In the genomic region with DNA sequence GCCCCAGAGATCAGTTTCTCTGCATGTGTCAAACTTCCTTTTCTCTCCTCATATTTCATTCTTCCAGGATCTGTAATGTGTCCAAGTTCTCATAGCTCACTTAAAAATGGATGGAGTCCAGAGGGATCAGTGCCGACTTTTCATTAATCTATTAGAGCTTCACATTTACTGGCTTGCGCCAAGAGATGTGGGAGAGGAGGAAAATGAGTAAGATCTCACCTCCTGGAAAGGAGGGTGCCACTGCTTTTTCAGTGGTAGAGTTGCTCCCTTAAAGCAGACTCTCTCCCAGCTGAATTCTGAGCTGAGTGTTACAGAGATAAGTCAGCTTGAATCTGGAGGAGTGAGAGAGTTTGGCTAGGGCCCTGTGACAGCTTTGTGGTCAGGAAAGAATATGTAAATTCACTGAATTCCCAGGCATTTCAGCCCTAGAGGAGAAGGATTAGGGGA, we compare ENCODE assay signal across 10 cellular contexts.
DNase-seq lines count a peak whose midpoint lies in the region; ATAC-seq, FAIRE-seq and TF ChIP-seq lines count a peak whose summit lies in the region.
"Had no signal": no experiment of that assay in that cellular context is flagged by ENCODE, and none has a peak within 500 bp of the region (broad histone marks: within the 10 kb centered on the region; RNA-seq: fewer than 3 reads in every experiment).

No MANE protein-coding gene starts in this region.

- H2BK15ac ChIP-seq in IMR-90 (ENCODE audit: low read depth, low read length): peak overlapping the region; percentile 3; the same call in 2 of the 3 replicates

- H2BK120ac ChIP-seq in IMR-90 (ENCODE audit: low read depth, low read length): peak overlapping the region; percentile 86

- H3K4me1 Mint-ChIP-seq in T-helper 2 cell treated with Interferon-gamma antibody and Interleukin-4, amounts not matched to agents 5 μg/mL and 100 μg/mL, for 36 hours (ENCODE audit: low read depth): peaks cover 3% of the 10 kb centered on the region

- H3K27ac ChIP-seq in IMR-90 (ENCODE audit: insufficient read depth, low read length) (peak overlapping the region; percentile 41; the same call in 1 of the 2 replicates), WERI-Rb-1 (no peak overlapping the region)

- BruUV-seq in IMR-90 (replicated peaks; lab: Mats Ljungman, UMichigan): no TSS peak

- CTCF ChIA-PET in IMR-90 (lab: Yijun Ruan, JAX): interaction anchor here (0.5 to 1.4 kb wide), 3 partner anchors 97 to 202 kb away, joined by 3 to 4 read pairs (median 3); no protein-coding TSS in a partner anchor

- H3K18ac ChIP-seq in IMR-90 (ENCODE audit: low read depth, low read length): peak overlapping the region; percentile 30; the same call in 1 of the 2 replicates

- intact Hi-C loops in IMR-90 (cut with micrococcal nuclease): loop anchor here (5.0 to 10.0 kb wide), 4 partner anchors 172 to 895 kb away; no protein-coding TSS in a partner anchor

- no peak overlapping the region for H2AK9ac ChIP-seq in IMR-90 (replicated peaks; ENCODE audit: low read depth, low read length, poor library complexity)

- peak; percentile 68; the same call in 1 of the 2 replicates for TF ChIP-seq POLR2A in IMR-90 (IDR thresholded peaks at IDR 0.05; ENCODE audit: low read depth, low read length)

- peak overlapping the region; percentile 86 for H2BK5ac ChIP-seq in IMR-90 (ENCODE audit: low read depth, low read length, poor library complexity, severe bottlenecking)

- peak overlapping the region; percentile 51; the same call in 1 of the 2 replicates for H3K14ac ChIP-seq in IMR-90 (replicated peaks; ENCODE audit: low read depth, low read length)

- peak overlapping the region; percentile 49 for H3K4me2 ChIP-seq in IMR-90 (ENCODE audit: low read depth, low read length)

- H3K27ac Mint-ChIP-seq in T-helper 2 cell treated with Interferon-gamma antibody and Interleukin-4, amounts not matched to agents 5 μg/mL and 100 μg/mL, for 36 hours: no peak overlapping the region
- H3K27ac Mint-ChIP-seq: activated naive CD4-positive, alpha-beta T cell treated with anti-CD3 and anti-CD28 coated beads for 36 hours; T-helper 1 cell treated with Interleukin-12 subunit alpha and Interleukin-12 subunit beta and Interleukin-4 antibody, amounts not matched to agents 30 μg/mL and 1 μg/mL, for 36 hours had no signal

- H2AK5ac ChIP-seq in IMR-90 (ENCODE audit: low read depth, low read length): no peak overlapping the region

- peak overlapping the region; percentile 57 for H3K56ac ChIP-seq in IMR-90 (ENCODE audit: extremely low read depth, insufficient read depth, low read length)

- DNase-seq in IMR-90: peak; percentile 98
- peak; percentile 82 for DNase-seq in dedifferentiated amniotic fluid mesenchymal stem cell (ENCODE audit: extremely low spot score)
- DNase-seq in kidney glomerular epithelial cell (lab: John Stamatoyannopoulos, UW): peak; percentile 84
- peak; percentile 26 for DNase-seq in urothelium cell line (ENCODE audit: low spot score)
- DNase-seq in NCI-H1105 treated with DMSO at 0.1 percent for 48 hours (lab: John Stamatoyannopoulos, UW): no peak
- DNase-seq in T-helper 2 cell treated with Interferon-gamma antibody and Interleukin-4, amounts not matched to agents 5 μg/mL and 100 μg/mL, for 36 hours (ENCODE audit: low spot score): no peak
- no peak for DNase-seq in WERI-Rb-1
- DNase-seq: activated naive CD4-positive, alpha-beta T cell treated with anti-CD3 and anti-CD28 coated beads for 36 hours had no signal

- POLR2A ChIA-PET in IMR-90 (lab: Charles Lee; ENCODE audit: unreplicated experiment): interaction anchor here (0.5 to 0.7 kb wide), 3 partner anchors 23 to 181 kb away, joined by 3 to 4 read pairs (median 3); no protein-coding TSS in a partner anchor

- no peaks in the 10 kb centered on the region for H4K20me1 ChIP-seq in IMR-90 (ENCODE audit: insufficient read depth, low read length)

- H3K9me3 Mint-ChIP-seq in T-helper 2 cell treated with Interferon-gamma antibody and Interleukin-4, amounts not matched to agents 5 μg/mL and 100 μg/mL, for 36 hours: no peaks in the 10 kb centered on the region
- H3K9me3 Mint-ChIP-seq: activated naive CD4-positive, alpha-beta T cell treated with anti-CD3 and anti-CD28 coated beads for 36 hours; T-helper 1 cell treated with Interleukin-12 subunit alpha and Interleukin-12 subunit beta and Interleukin-4 antibody, amounts not matched to agents 30 μg/mL and 1 μg/mL, for 36 hours had no signal

- H4K91ac ChIP-seq in IMR-90 (ENCODE audit: insufficient read depth, low read depth, low read length): peak overlapping the region; percentile 27; the same call in 1 of the 2 replicates

- H3K36me3 ChIP-seq in IMR-90 (ENCODE audit: control insufficient read depth, insufficient read depth, low read length) (no peaks in the 10 kb centered on the region), WERI-Rb-1 (no peaks in the 10 kb centered on the region)

- no peak for TF ChIP-seq RAD21 in IMR-90 (IDR thresholded peaks at IDR 0.05; ENCODE audit: low read length)

- in situ Hi-C loops in IMR-90 (cut with MboI; ENCODE audit: low sequenced_read_pairs): no loop called here

- H4K5ac ChIP-seq in IMR-90 (ENCODE audit: low read depth, low read length): peak overlapping the region; percentile 6; the same call in 1 of the 2 replicates

- H3K4me3 Mint-ChIP-seq in T-helper 2 cell treated with Interferon-gamma antibody and Interleukin-4, amounts not matched to agents 5 μg/mL and 100 μg/mL, for 36 hours: no peak overlapping the region
- H3K4me3 Mint-ChIP-seq: activated naive CD4-positive, alpha-beta T cell treated with anti-CD3 and anti-CD28 coated beads for 36 hours; T-helper 1 cell treated with Interleukin-12 subunit alpha and Interleukin-12 subunit beta and Interleukin-4 antibody, amounts not matched to agents 30 μg/mL and 1 μg/mL, for 36 hours had no signal

- H3K36me3 Mint-ChIP-seq in T-helper 2 cell treated with Interferon-gamma antibody and Interleukin-4, amounts not matched to agents 5 μg/mL and 100 μg/mL, for 36 hours (ENCODE audit: low read depth): no peaks in the 10 kb centered on the region

- no peak overlapping the region for H3K4me3 ChIP-seq in IMR-90 (ENCODE audit: insufficient read depth, low read depth, low read length)
- no peak overlapping the region for H3K4me3 ChIP-seq in WERI-Rb-1 (ENCODE audit: low read depth, low read length)

- no peak for TF ChIP-seq CTCF in IMR-90 (conservative IDR thresholded peaks at IDR 0.05; ENCODE audit: low read depth, low read length)
- no peak for TF ChIP-seq CTCF in WERI-Rb-1 (IDR thresholded peaks at IDR 0.05; ENCODE audit: low read depth, low read length)

- H2BK20ac ChIP-seq in IMR-90 (ENCODE audit: low read depth, low read length): peak overlapping the region; percentile 73

- H3K4ac ChIP-seq in IMR-90 (ENCODE audit: low read depth, low read length): peak overlapping the region; percentile 19

- dilution Hi-C loops in IMR-90 (cut with HindIII; ENCODE audit: low sequenced_read_pairs, unreplicated experiment): no loop called here

- no CpG with 5 or more reads among the region's 2 CpGs for WGBS in IMR-90 (ENCODE audit: extremely low coverage in 2 of 2, insufficient read length in 1 of 2), 2 experiments

- ATAC-seq in IMR-90 (ENCODE audit: low read depth): peak; percentile 84
- no peak for ATAC-seq in GM19324 (IDR thresholded peaks at IDR 0.05; ENCODE audit: low FRiP score, unreplicated experiment)

- no peak for FAIRE-seq in urothelium cell line (lab: Jason Lieb, UNC)

- H4K8ac ChIP-seq in IMR-90 (ENCODE audit: low read depth in 2 of 2, low read length in 2 of 2): peak overlapping the region; percentile 5 to 66; a peak in 2 of 4 replicates

- H3K23ac ChIP-seq in IMR-90 (ENCODE audit: low read depth, low read length): peak overlapping the region; percentile 32

- H3K4me1 ChIP-seq in IMR-90 (ENCODE audit: control insufficient read depth, insufficient read depth, low read length): peaks cover 6% of the 10 kb centered on the region

- H3K9me3 ChIP-seq in IMR-90 (ENCODE audit: control insufficient read depth, insufficient read depth, low read length) (no peaks in the 10 kb centered on the region), WERI-Rb-1 (ENCODE audit: severe bottlenecking) (no peaks in the 10 kb centered on the region)

- H2AFZ ChIP-seq in IMR-90 (replicated peaks; ENCODE audit: low read length, poor library complexity): no peak overlapping the region

- H3K27me3 Mint-ChIP-seq in T-helper 2 cell treated with Interferon-gamma antibody and Interleukin-4, amounts not matched to agents 5 μg/mL and 100 μg/mL, for 36 hours (ENCODE audit: low read depth): peaks cover 4% of the 10 kb centered on the region

- H3K9ac ChIP-seq in IMR-90 (ENCODE audit: low read depth, low read length): no peak overlapping the region; the same call in 1 of the 2 replicates

- H3K27me3 ChIP-seq in IMR-90 (ENCODE audit: control insufficient read depth, insufficient read depth, low read length) (no peaks in the 10 kb centered on the region), WERI-Rb-1 (ENCODE audit: insufficient read depth, low read depth, severe bottlenecking) (no peaks in the 10 kb centered on the region)

- H3K79me1 ChIP-seq in IMR-90 (ENCODE audit: low read depth in 1 of 2, low read length in 2 of 2): peaks cover 0 to 15% of the 10 kb centered on the region in 2 experiments; a peak in 2 of 4 replicates

- H3K9me1 ChIP-seq in IMR-90 (ENCODE audit: insufficient read depth, low read length): peaks cover 3% of the 10 kb centered on the region

TF ChIP-seq in IMR-90, 13 proteins besides CTCF, POLR2A, EP300 and RAD21:
- TF ChIP-seq MAFK (IDR thresholded peaks at IDR 0.05; ENCODE audit: low read depth, low read length): no peak
- peak; percentile 50 for TF ChIP-seq FOS (IDR thresholded peaks at IDR 0.05; ENCODE audit: low read depth, low read length)
- TF ChIP-seq SMC3 (IDR thresholded peaks at IDR 0.05; ENCODE audit: low read depth, low read length): peak; percentile 15; the same call in 1 of the 2 replicates
- TF ChIP-seq BHLHE40 (IDR thresholded peaks at IDR 0.05; ENCODE audit: low read depth, low read length): peak; percentile 35
- no peak for TF ChIP-seq CEBPB (IDR thresholded peaks at IDR 0.05; ENCODE audit: low read depth, low read length)
- peak; percentile 41; the same call in 1 of the 2 replicates for TF ChIP-seq MAZ (IDR thresholded peaks at IDR 0.05; ENCODE audit: borderline replicate concordance, low read depth, low read length)

Comparison
In these comparisons a context has a peak if more than half of its experiments do, and no peak if none do; other contexts are left out.
1. DNase-seq: peak in IMR-90 (single experiment), dedifferentiated amniotic fluid mesenchymal stem cell (single experiment), kidney glomerular epithelial cell (single experiment) and urothelium cell line (single experiment); none in NCI-H1105 treated with DMSO at 0.1 percent for 48 hours (single experiment), T-helper 2 cell treated with Interferon-gamma antibody and Interleukin-4, amounts not matched to agents 5 μg/mL and 100 μg/mL, for 36 hours (single experiment) and WERI-Rb-1 (single experiment).